In genomic region chr18:11995445-11996189, GRCh38 we compare ENCODE assay signal across 8 cellular contexts. TPM values are rescaled to one million over a fixed set of nuclear protein-coding genes. Genes with fewer than 3 reads are reported as not detected.
DNase-seq lines count a peak whose midpoint lies in the region; ATAC-seq and TF ChIP-seq lines count a peak whose summit lies in the region.

No MANE protein-coding gene starts in this region.

- in situ Hi-C loops in IMR-90 (cut with MboI; ENCODE audit: low sequenced_read_pairs): loop anchor here (5.0 kb wide), 1 partner anchor 58 kb away; no protein-coding TSS in a partner anchor

- H3K27me3 ChIP-seq in IMR-90 (ENCODE audit: control insufficient read depth, insufficient read depth, low read length) (no peaks in the 10 kb centered on the region), SJCRH30 (no peaks in the 10 kb centered on the region)

- no peak overlapping the region for H3K27ac Mint-ChIP-seq in Calu3 (ENCODE audit: unreplicated experiment)
- peak overlapping the region; percentile 2 for H3K27ac Mint-ChIP-seq in activated naive CD8-positive, alpha-beta T cell

- no peak overlapping the region for H2BK20ac ChIP-seq in IMR-90 (ENCODE audit: low read depth, low read length)

- H3K23ac ChIP-seq in IMR-90 (ENCODE audit: low read depth, low read length): no peak overlapping the region

- dilution Hi-C loops in IMR-90 (cut with HindIII; ENCODE audit: low sequenced_read_pairs, unreplicated experiment): no loop called here

- H4K20me1 ChIP-seq in IMR-90 (ENCODE audit: insufficient read depth, low read length): peaks cover 5% of the 10 kb centered on the region; the same call in 1 of the 2 replicates

- no peak overlapping the region for H3K56ac ChIP-seq in IMR-90 (ENCODE audit: extremely low read depth, insufficient read depth, low read length)

- 0 out of 2 replicates have a peak overlapping the region, but pooled peaks have one; percentile 44 for H2BK120ac ChIP-seq in IMR-90 (ENCODE audit: low read depth, low read length)

- H4K91ac ChIP-seq in IMR-90 (ENCODE audit: insufficient read depth, low read depth, low read length): peak overlapping the region; percentile 33; the same call in 1 of the 2 replicates

- CTCF ChIA-PET in Calu3 (lab: Charles Lee): interaction anchor here (0.6 to 3.7 kb wide), 13 partner anchors 10 to 439 kb away, joined by 3 to 64 read pairs (median 4); partner anchors contain the start of gene IMPA2
- CTCF ChIA-PET in IMR-90 (lab: Yijun Ruan, JAX): interaction anchor here (0.6 to 7.5 kb wide), 21 partner anchors 8 to 267 kb away, joined by 3 to 109 read pairs (median 4); no protein-coding TSS in a partner anchor

- BruUV-seq in Calu3 (replicated peaks; lab: Mats Ljungman, UMichigan) (no TSS peak), IMR-90 (replicated peaks; lab: Mats Ljungman, UMichigan) (no TSS peak)

- peaks cover 30% of the 10 kb centered on the region for H3K4me1 Mint-ChIP-seq in Calu3 (ENCODE audit: low read depth, unreplicated experiment)
- H3K4me1 Mint-ChIP-seq in activated naive CD8-positive, alpha-beta T cell (ENCODE audit: low read depth): peaks cover 11% of the 10 kb centered on the region

- peaks cover 4% of the 10 kb centered on the region for H3K36me3 Mint-ChIP-seq in Calu3 (ENCODE audit: insufficient read depth, unreplicated experiment)
- no peaks in the 10 kb centered on the region for H3K36me3 Mint-ChIP-seq in activated naive CD8-positive, alpha-beta T cell

- H4K8ac ChIP-seq in IMR-90 (ENCODE audit: low read depth in 2 of 2, low read length in 2 of 2): peak overlapping the region in 1 of 2 experiments; percentile 33; a peak in 1 of 4 replicates

- peak; percentile 68 for DNase-seq in Calu3
- peak; percentile 77 for DNase-seq in IMR-90
- DNase-seq in SJCRH30: peak; percentile 23 to 60
- peak; percentile 87 for DNase-seq in Right ventricle myocardium superior
- peak in 9 of 10 donors; percentile 38 to 93 (median 61) for DNase-seq in posterior cingulate gyrus

- TF ChIP-seq CTCF in Calu3 (IDR thresholded peaks at IDR 0.05; ENCODE audit: unreplicated experiment) (peak; percentile 62), IMR-90 (conservative IDR thresholded peaks at IDR 0.05; ENCODE audit: low read depth, low read length) (peak; percentile 90)

- H3K9me1 ChIP-seq in IMR-90 (ENCODE audit: insufficient read depth, low read length): peaks cover 3% of the 10 kb centered on the region; the same call in 1 of the 2 replicates

- H2AFZ ChIP-seq in IMR-90 (replicated peaks; ENCODE audit: low read length, poor library complexity): peak overlapping the region; percentile 76

- H4K5ac ChIP-seq in IMR-90 (ENCODE audit: low read depth, low read length): peak overlapping the region; percentile 36; the same call in 1 of the 2 replicates

- 0 out of 2 replicates have a peak, but pooled peaks have one; percentile 22 for TF ChIP-seq POLR2A in IMR-90 (IDR thresholded peaks at IDR 0.05; ENCODE audit: low read depth, low read length)

- intact Hi-C loops in Calu3 (cut with micrococcal nuclease; ENCODE audit: unreplicated experiment): loop anchor here (1.0 to 2.0 kb wide), 2 partner anchors 57 to 263 kb away; no protein-coding TSS in a partner anchor
- intact Hi-C loops in IMR-90 (cut with micrococcal nuclease): loop anchor here (1.0 to 5.0 kb wide), 4 partner anchors 43 to 338 kb away; no protein-coding TSS in a partner anchor
- intact Hi-C loops in Right ventricle myocardium superior (cut with DNase I): no loop called here
- intact Hi-C loops in posterior cingulate gyrus (cut with DNase I): loop anchor here (2.0 kb wide), 1 partner anchor 57 kb away; no protein-coding TSS in a partner anchor

- peak overlapping the region; percentile 83 for H2AK9ac ChIP-seq in IMR-90 (replicated peaks; ENCODE audit: low read depth, low read length, poor library complexity)

- no peak overlapping the region for H3K14ac ChIP-seq in IMR-90 (replicated peaks; ENCODE audit: low read depth, low read length)

- peaks cover 11% of the 10 kb centered on the region for H3K4me1 ChIP-seq in IMR-90 (ENCODE audit: control insufficient read depth, insufficient read depth, low read length)
- peaks cover 20% of the 10 kb centered on the region for H3K4me1 ChIP-seq in SJCRH30

- ATAC-seq in GM21360 (IDR thresholded peaks at IDR 0.05; ENCODE audit: unreplicated experiment): peak; percentile 67
- peak; percentile 88 for ATAC-seq in IMR-90 (ENCODE audit: low read depth)
- peak; percentile 87 for ATAC-seq in Right ventricle myocardium superior (ENCODE audit: poor library complexity)
- ATAC-seq in HG02870 (IDR thresholded peaks at IDR 0.05; ENCODE audit: unreplicated experiment): no peak

- H3K9ac ChIP-seq in IMR-90 (ENCODE audit: low read depth, low read length): no peak overlapping the region

- no peak overlapping the region for H2BK5ac ChIP-seq in IMR-90 (ENCODE audit: low read depth, low read length, poor library complexity, severe bottlenecking)

- H3K18ac ChIP-seq in IMR-90 (ENCODE audit: low read depth, low read length): no peak overlapping the region

- H3K36me3 ChIP-seq in IMR-90 (ENCODE audit: control insufficient read depth, insufficient read depth, low read length) (no peaks in the 10 kb centered on the region; the same call in 1 of the 2 replicates), SJCRH30 (no peaks in the 10 kb centered on the region)

- no peak overlapping the region for H3K27ac ChIP-seq in IMR-90 (ENCODE audit: insufficient read depth, low read length)
- H3K27ac ChIP-seq in SJCRH30: no peak overlapping the region

- peak overlapping the region; percentile 21; the same call in 1 of the 3 replicates for H2BK15ac ChIP-seq in IMR-90 (ENCODE audit: low read depth, low read length)

- no peak overlapping the region for H3K4me3 ChIP-seq in IMR-90 (ENCODE audit: insufficient read depth, low read depth, low read length)
- no peak overlapping the region for H3K4me3 ChIP-seq in SJCRH30

- POLR2A ChIA-PET in IMR-90 (lab: Charles Lee; ENCODE audit: unreplicated experiment): interaction anchor here (0.6 to 1.0 kb wide), 2 partner anchors 58 to 146 kb away, joined by 6 to 7 read pairs; no protein-coding TSS in a partner anchor

- H2AK5ac ChIP-seq in IMR-90 (ENCODE audit: low read depth, low read length): peak overlapping the region; percentile 82

- H3K4me2 ChIP-seq in IMR-90 (ENCODE audit: low read depth, low read length): no peak overlapping the region

- 27% methylated on average over 5 of the region's 9 CpGs; no CpG with 5 or more reads in 1 of the 2 experiments for WGBS in IMR-90 (ENCODE audit: extremely low coverage in 2 of 2, insufficient read length in 1 of 2), 2 experiments

- H3K9me3 ChIP-seq in IMR-90 (ENCODE audit: control insufficient read depth, insufficient read depth, low read length): no peaks in the 10 kb centered on the region
- no peaks in the 10 kb centered on the region for H3K9me3 ChIP-seq in SJCRH30 (replicated peaks)

- no peaks in the 10 kb centered on the region for H3K27me3 Mint-ChIP-seq in Calu3 (ENCODE audit: unreplicated experiment)
- no peaks in the 10 kb centered on the region for H3K27me3 Mint-ChIP-seq in activated naive CD8-positive, alpha-beta T cell

- H3K79me1 ChIP-seq in IMR-90 (ENCODE audit: low read depth in 1 of 2, low read length in 2 of 2): peaks cover 7 to 18% of the 10 kb centered on the region in 2 experiments; a peak in 2 of 4 replicates

- no peak overlapping the region for H3K4me3 Mint-ChIP-seq in Calu3 (ENCODE audit: low read depth, unreplicated experiment)
- peak overlapping the region; percentile 57 for H3K4me3 Mint-ChIP-seq in activated naive CD8-positive, alpha-beta T cell

- no peaks in the 10 kb centered on the region for H3K9me3 Mint-ChIP-seq in Calu3 (ENCODE audit: low read depth, unreplicated experiment)
- no peaks in the 10 kb centered on the region for H3K9me3 Mint-ChIP-seq in activated naive CD8-positive, alpha-beta T cell (ENCODE audit: low read depth)

- peak overlapping the region; percentile 39; the same call in 1 of the 2 replicates for H3K4ac ChIP-seq in IMR-90 (ENCODE audit: low read depth, low read length)

- TF ChIP-seq RAD21 in IMR-90 (IDR thresholded peaks at IDR 0.05; ENCODE audit: low read length): peak; percentile 95

TF ChIP-seq in IMR-90, 13 proteins besides CTCF, POLR2A, EP300 and RAD21:
- TF ChIP-seq SMC3 (IDR thresholded peaks at IDR 0.05; ENCODE audit: low read depth, low read length) (peak; percentile 89), BHLHE40 (IDR thresholded peaks at IDR 0.05; ENCODE audit: low read depth, low read length) (no peak)

RNA-seq across cellular contexts. Expression of gene IMPA2, which starts 14.3 kb away (rescaled TPM):
- total RNA-seq in Calu3 (2022): 30.9 and 34.8 TPM in 2 replicates
- 4.7 and 5.4 TPM in 2 replicates for total RNA-seq in IMR-90 (2012; rRNA removed)
- 4.7 and 5.5 TPM in 2 replicates for polyA plus RNA-seq in IMR-90 (2012; rRNA removed)
- 8.4 and 12.8 TPM in 2 replicates for polyA plus RNA-seq in IMR-90 (2012; cell fraction: cytosol; rRNA removed)
- 24.6 and 26.9 TPM in 2 replicates for polyA plus RNA-seq in IMR-90 (2012; cell fraction: nucleus; rRNA removed; ENCODE audit: low replicate concordance)
- total RNA-seq in SJCRH30 (2014; rRNA removed; shearing (Covaris generic)): 35.8 and 36.6 TPM in 2 replicates
- total RNA-seq in Right ventricle myocardium superior: 85.8 TPM
